Comparison of ENCODE assay signal across 31 cellular contexts in genomic region chr15:101219441-101219840, GRCh38.
"Had no signal": no experiment of that assay in that cellular context is flagged by ENCODE, and none has a peak within 500 bp of the region (broad histone marks: within the 10 kb centered on the region; RNA-seq: fewer than 3 reads in every experiment).

No MANE protein-coding gene starts in this region.

- ATAC-seq: activated CD4-positive, CD25-positive, alpha-beta regulatory T cell treated with anti-CD3 and anti-CD28 coated beads, Interleukin-2, amount 50 U/mL, for 24 hours; activated naive CD4-positive, alpha-beta T cell treated with anti-CD3 and anti-CD28 coated beads, Interleukin-2, amount 50 U/mL, for 72 hours; activated naive CD8-positive, alpha-beta T cell treated with anti-CD3 and anti-CD28 coated beads, Interleukin-2, amount 50 U/mL, for 24 hours; body of pancreas; Panc1 had no signal

- H3K9me3 ChIP-seq: ascending aorta, body of pancreas, MG63, SJCRH30, SK-N-SH had no signal

- H3K27ac Mint-ChIP-seq: activated CD4-positive, alpha-beta memory T cell treated with anti-CD3 and anti-CD28 coated beads for 36 hours; activated naive CD8-positive, alpha-beta T cell treated with anti-CD3 and anti-CD28 coated beads, Interleukin-2, amount 50 U/mL, for 24 hours had no signal

- H3K27me3 ChIP-seq: ascending aorta, body of pancreas, MG63, SJCRH30 had no signal

- H3K4me3 Mint-ChIP-seq: activated CD4-positive, alpha-beta memory T cell treated with anti-CD3 and anti-CD28 coated beads for 36 hours; activated naive CD8-positive, alpha-beta T cell treated with anti-CD3 and anti-CD28 coated beads, Interleukin-2, amount 50 U/mL, for 24 hours had no signal

- H3K27ac ChIP-seq: ascending aorta, body of pancreas, SJCRH30 had no signal

- H3K4me3 ChIP-seq: ascending aorta, body of pancreas, MG63, SJCRH30 had no signal

- DNase-seq: activated CD4-positive, alpha-beta memory T cell treated with anti-CD3 and anti-CD28 coated beads for 36 hours; activated CD4-positive, alpha-beta T cell treated with anti-CD3 and anti-CD28 coated beads for 48 hours; activated CD8-positive, alpha-beta memory T cell treated with anti-CD3 and anti-CD28 coated beads, Interleukin-2, amount 50 U/mL, for 4 hours; activated effector memory CD4-positive, alpha-beta T cell treated with anti-CD3 and anti-CD28 coated beads, Interleukin-2, amount 50 U/mL, for 16 hours; activated naive CD4-positive, alpha-beta T cell treated with Interleukin-2 at 50 U/mL for 16 hours; activated naive CD8-positive, alpha-beta T cell treated with anti-CD3 and anti-CD28 coated beads, Interleukin-2, amount 50 U/mL, for 24 hours; activated T-cell treated with anti-CD3 and anti-CD28 coated beads, Interleukin-2, amount 50 U/mL, for 1 hour; amniotic stem cell; body of pancreas; central memory CD4-positive, alpha-beta T cell; MG63; MV-4-11; NCI-H1092 treated with DMSO at 0.1 percent for 48 hours; NCI-H1417 treated with DMSO at 0.1 percent for 48 hours; NCI-H1694; NCI-H2029; NCI-H2107; NCI-H2171 treated with DMSO at 0.1 percent for 48 hours; NCI-H226; NCI-H69; NK-92 treated with Interleukin-12 subunit alpha and Interleukin-12 subunit beta, amount 100 ng/mL, for 24 hours; OCI-M1; Right ventricle myocardium superior; RPMI8226; SK-N-SH; T-helper 1 cell had no signal

- H3K9me3 Mint-ChIP-seq: activated CD4-positive, alpha-beta memory T cell treated with anti-CD3 and anti-CD28 coated beads for 36 hours; activated naive CD4-positive, alpha-beta T cell treated with anti-CD3 and anti-CD28 coated beads, Interleukin-2, amount 50 U/mL, for 72 hours; activated naive CD8-positive, alpha-beta T cell treated with anti-CD3 and anti-CD28 coated beads, Interleukin-2, amount 50 U/mL, for 24 hours had no signal

- H3K27me3 Mint-ChIP-seq: activated CD4-positive, alpha-beta memory T cell treated with anti-CD3 and anti-CD28 coated beads for 36 hours; activated naive CD8-positive, alpha-beta T cell treated with anti-CD3 and anti-CD28 coated beads, Interleukin-2, amount 50 U/mL, for 24 hours had no signal
